Comparison of ENCODE assay signal across 15 cellular contexts in genomic region chr12:24879644-24880043, GRCh38.
"Had no signal": no experiment of that assay in that cellular context is flagged by ENCODE, and none has a peak within 500 bp of the region (broad histone marks: within the 10 kb centered on the region; RNA-seq: fewer than 3 reads in every experiment).

No MANE protein-coding gene starts in this region.

- DNase-seq: activated CD4-positive, alpha-beta memory T cell treated with anti-CD3 and anti-CD28 coated beads, Interleukin-2, amount 10 ng/mL, durations not matched to agents 7 days and 5 days; activated CD4-positive, alpha-beta T cell treated with anti-CD3 and anti-CD28 coated beads for 36 hours; activated naive CD4-positive, alpha-beta T cell treated with Interleukin-2 at 50 U/mL for 16 hours; cortex of kidney; effector CD8-positive, alpha-beta T cell; immature natural killer cell; mammary epithelial cell; natural killer cell; stimulated activated CD4-positive, alpha-beta T cell treated with anti-CD3 and anti-CD28 coated beads, Interleukin-4, amount 100 ng/mL, for 4 hours; stimulated activated naive CD8-positive, alpha-beta T cell treated with anti-CD3 and anti-CD28 coated beads, Interleukin-15, amount 100 ng/mL, for 72 hours; testis had no signal

- H3K27ac ChIP-seq: cardiac muscle cell, testis, VCaP had no signal

- H3K4me1 Mint-ChIP-seq: activated CD4-positive, alpha-beta memory T cell treated with anti-CD3 and anti-CD28 coated beads, Interleukin-2, amount 10 ng/mL, durations not matched to agents 7 days and 5 days; activated CD4-positive, alpha-beta T cell treated with anti-CD3 and anti-CD28 coated beads for 36 hours; immature natural killer cell; natural killer cell; stimulated activated naive CD8-positive, alpha-beta T cell treated with anti-CD3 and anti-CD28 coated beads, Interleukin-15, amount 100 ng/mL, for 72 hours had no signal

- H3K27me3 Mint-ChIP-seq: activated CD4-positive, alpha-beta memory T cell treated with anti-CD3 and anti-CD28 coated beads, Interleukin-2, amount 10 ng/mL, durations not matched to agents 7 days and 5 days; stimulated activated naive CD8-positive, alpha-beta T cell treated with anti-CD3 and anti-CD28 coated beads, Interleukin-15, amount 100 ng/mL, for 72 hours had no signal

- H3K36me3 Mint-ChIP-seq: immature natural killer cell, natural killer cell had no signal

- H3K4me3 ChIP-seq: cardiac muscle cell, testis had no signal

- H3K36me3 ChIP-seq: cardiac muscle cell had no signal

- H3K9me3 ChIP-seq: testis had no signal

- H3K4me1 ChIP-seq: testis had no signal

- ATAC-seq: activated CD4-positive, alpha-beta T cell treated with anti-CD3 and anti-CD28 coated beads for 36 hours; left lobe of liver; natural killer cell; stimulated activated naive CD8-positive, alpha-beta T cell treated with anti-CD3 and anti-CD28 coated beads, Interleukin-15, amount 100 ng/mL, for 72 hours had no signal

- H3K27ac Mint-ChIP-seq: activated CD4-positive, alpha-beta memory T cell treated with anti-CD3 and anti-CD28 coated beads, Interleukin-2, amount 10 ng/mL, durations not matched to agents 7 days and 5 days; activated CD4-positive, alpha-beta T cell treated with anti-CD3 and anti-CD28 coated beads for 36 hours; immature natural killer cell; natural killer cell; stimulated activated naive CD8-positive, alpha-beta T cell treated with anti-CD3 and anti-CD28 coated beads, Interleukin-15, amount 100 ng/mL, for 72 hours had no signal

- FAIRE-seq: astrocyte had no signal

- H3K9me3 Mint-ChIP-seq: activated CD4-positive, alpha-beta memory T cell treated with anti-CD3 and anti-CD28 coated beads, Interleukin-2, amount 10 ng/mL, durations not matched to agents 7 days and 5 days; immature natural killer cell; natural killer cell; stimulated activated naive CD8-positive, alpha-beta T cell treated with anti-CD3 and anti-CD28 coated beads, Interleukin-15, amount 100 ng/mL, for 72 hours had no signal

- H3K27me3 ChIP-seq: cardiac muscle cell, testis had no signal

- H3K4me3 Mint-ChIP-seq: activated CD4-positive, alpha-beta memory T cell treated with anti-CD3 and anti-CD28 coated beads, Interleukin-2, amount 10 ng/mL, durations not matched to agents 7 days and 5 days; activated CD4-positive, alpha-beta T cell treated with anti-CD3 and anti-CD28 coated beads for 36 hours; immature natural killer cell; natural killer cell; stimulated activated naive CD8-positive, alpha-beta T cell treated with anti-CD3 and anti-CD28 coated beads, Interleukin-15, amount 100 ng/mL, for 72 hours had no signal
